Comparison of ENCODE assay signal across 8 cellular contexts in genomic region chr20:45892049-45892816, GRCh38. TPM values are rescaled to one million over a fixed set of nuclear protein-coding genes. Genes with fewer than 3 reads are reported as not detected.
DNase-seq lines count a peak whose midpoint lies in the region; ATAC-seq and TF ChIP-seq lines count a peak whose summit lies in the region.

No MANE protein-coding gene starts in this region.

- ATAC-seq in natural killer cell treated with Interleukin-12 subunit alpha and Interleukin-12 subunit beta and Interleukin-15 and Interleukin-18, amount 100 ng/mL, for 72 hours = no peak
- no peak for ATAC-seq in HG03565 (IDR thresholded peaks at IDR 0.05; ENCODE audit: unreplicated experiment)

- peaks cover 30% of the 10 kb centered on the region for H3K36me3 ChIP-seq in endodermal cell (ENCODE audit: control insufficient read depth, insufficient read depth, low read length)

- peaks cover 3% of the 10 kb centered on the region for H3K36me3 Mint-ChIP-seq in activated naive CD4-positive, alpha-beta T cell treated with anti-CD3 and anti-CD28 coated beads, Interleukin-2, amount 50 U/mL, for 24 hours
- peaks cover 26% of the 10 kb centered on the region for H3K36me3 Mint-ChIP-seq in endodermal cell (ENCODE audit: low read depth)
- H3K36me3 Mint-ChIP-seq in natural killer cell treated with Interleukin-12 subunit alpha and Interleukin-12 subunit beta and Interleukin-15 and Interleukin-18, amount 100 ng/mL, for 72 hours = no peaks in the 10 kb centered on the region

- no peak overlapping the region for H3K27ac ChIP-seq in endodermal cell (ENCODE audit: low read depth, low read length)

- H3K27me3 Mint-ChIP-seq in activated naive CD4-positive, alpha-beta T cell treated with anti-CD3 and anti-CD28 coated beads, Interleukin-2, amount 50 U/mL, for 24 hours = no peaks in the 10 kb centered on the region
- no peaks in the 10 kb centered on the region for H3K27me3 Mint-ChIP-seq in endodermal cell (ENCODE audit: insufficient read depth)
- H3K27me3 Mint-ChIP-seq in natural killer cell treated with Interleukin-12 subunit alpha and Interleukin-12 subunit beta and Interleukin-15 and Interleukin-18, amount 100 ng/mL, for 72 hours = no peaks in the 10 kb centered on the region

- H3K9me3 ChIP-seq in endodermal cell (ENCODE audit: control insufficient read depth, low read length) = no peaks in the 10 kb centered on the region

- H3K9me3 Mint-ChIP-seq in activated naive CD4-positive, alpha-beta T cell treated with anti-CD3 and anti-CD28 coated beads, Interleukin-2, amount 50 U/mL, for 24 hours = no peaks in the 10 kb centered on the region
- no peaks in the 10 kb centered on the region for H3K9me3 Mint-ChIP-seq in endodermal cell
- no peaks in the 10 kb centered on the region for H3K9me3 Mint-ChIP-seq in natural killer cell treated with Interleukin-12 subunit alpha and Interleukin-12 subunit beta and Interleukin-15 and Interleukin-18, amount 100 ng/mL, for 72 hours

- H3K4me1 ChIP-seq in endodermal cell (ENCODE audit: control insufficient read depth, insufficient read depth, low read length) = no peaks in the 10 kb centered on the region

- 84 to 86% methylated on average over 7 to 9 of the region's 9 CpGs for WGBS in endodermal cell (ENCODE audit: insufficient coverage in 1 of 2, insufficient read length in 1 of 2), 2 experiments

- TF ChIP-seq CTCF in endodermal cell (conservative IDR thresholded peaks at IDR 0.05) = peak; percentile 31

- peak overlapping the region; percentile 88 for H3K4me3 ChIP-seq in endodermal cell (ENCODE audit: low read length)

- H3K9ac ChIP-seq in endodermal cell (ENCODE audit: extremely low read depth, low read length, poor library complexity, severe bottlenecking) = peak overlapping the region; percentile 62

- peaks cover 40% of the 10 kb centered on the region for H3K4me1 Mint-ChIP-seq in activated naive CD4-positive, alpha-beta T cell treated with anti-CD3 and anti-CD28 coated beads, Interleukin-2, amount 50 U/mL, for 24 hours
- peaks cover 4% of the 10 kb centered on the region for H3K4me1 Mint-ChIP-seq in endodermal cell
- peaks cover 11% of the 10 kb centered on the region in 2 donors for H3K4me1 Mint-ChIP-seq in natural killer cell treated with Interleukin-12 subunit alpha and Interleukin-12 subunit beta and Interleukin-15 and Interleukin-18, amount 100 ng/mL, for 72 hours (ENCODE audit: low read depth in 2 of 2)

- H3K4me3 Mint-ChIP-seq in activated naive CD4-positive, alpha-beta T cell treated with anti-CD3 and anti-CD28 coated beads, Interleukin-2, amount 50 U/mL, for 24 hours = peak overlapping the region; percentile 93
- H3K4me3 Mint-ChIP-seq in endodermal cell = peak overlapping the region; percentile 77
- peak overlapping the region; percentile 89 for H3K4me3 Mint-ChIP-seq in natural killer cell treated with Interleukin-12 subunit alpha and Interleukin-12 subunit beta and Interleukin-15 and Interleukin-18, amount 100 ng/mL, for 72 hours

- H3K27me3 ChIP-seq in endodermal cell (ENCODE audit: control insufficient read depth, insufficient read depth, low read length, poor library complexity, severe bottlenecking) = no peaks in the 10 kb centered on the region

- peak overlapping the region; percentile 55 for H3K27ac Mint-ChIP-seq in activated naive CD4-positive, alpha-beta T cell treated with anti-CD3 and anti-CD28 coated beads, Interleukin-2, amount 50 U/mL, for 24 hours
- peak overlapping the region; percentile 58 for H3K27ac Mint-ChIP-seq in endodermal cell
- H3K27ac Mint-ChIP-seq in natural killer cell treated with Interleukin-12 subunit alpha and Interleukin-12 subunit beta and Interleukin-15 and Interleukin-18, amount 100 ng/mL, for 72 hours = peak overlapping the region; percentile 58 to 78

- no peak for DNase-seq in activated naive CD4-positive, alpha-beta T cell treated with anti-CD3 and anti-CD28 coated beads, Interleukin-2, amount 50 U/mL, for 16 hours
- DNase-seq in RPMI7951 (ENCODE audit: low read depth) = peak; percentile 49
- peak; percentile 63 for DNase-seq in endodermal cell
- DNase-seq in natural killer cell treated with Interleukin-12 subunit alpha and Interleukin-12 subunit beta and Interleukin-15 and Interleukin-18, amount 100 ng/mL, for 72 hours (ENCODE audit: low spot score) = no peak
- no peak for DNase-seq in NCI-H146 treated with DMSO at 0.1 percent for 48 hours (lab: John Stamatoyannopoulos, UW; ENCODE audit: unreplicated experiment)
- DNase-seq in GM19240 (ENCODE audit: insufficient read length, low spot score) = no peak

RNA-seq across cellular contexts. Expression of gene CTSA, which starts 1.1 kb away (rescaled TPM):
- 168 and 187 TPM in 2 replicates for total RNA-seq in RPMI7951 (2014; rRNA removed; shearing (Covaris generic))
- 10 to 100 TPM; 70.7 to 84.8 TPM for total RNA-seq in endodermal cell
- 38.6 TPM for polyA plus RNA-seq in endodermal cell (2013, experiment 1 of 2)
- polyA plus RNA-seq in endodermal cell (2013, experiment 2 of 2) = 34.6 TPM
- 10 to 100 TPM; 42.2 to 55.6 TPM for total RNA-seq in natural killer cell treated with Interleukin-12 subunit alpha and Interleukin-12 subunit beta and Interleukin-15 and Interleukin-18, amount 100 ng/mL, for 72 hours

RNA-seq across cellular contexts. Expression of gene NEURL2, which starts 1.2 kb away (rescaled TPM):
- total RNA-seq in RPMI7951 (2014; rRNA removed; shearing (Covaris generic)) = 3.0 and 5.5 TPM in 2 replicates
- 1 to 10 TPM; 4.4 to 6.4 TPM for total RNA-seq in endodermal cell
- 1.5 TPM for polyA plus RNA-seq in endodermal cell (2013, experiment 1 of 2)
- 1.9 TPM for polyA plus RNA-seq in endodermal cell (2013, experiment 2 of 2)
- total RNA-seq in natural killer cell treated with Interleukin-12 subunit alpha and Interleukin-12 subunit beta and Interleukin-15 and Interleukin-18, amount 100 ng/mL, for 72 hours = 1 to 10 TPM in 1 of 2 donors, under 1 TPM in 1; 0.29 to 1.9 TPM

RNA-seq across cellular contexts. Expression of gene SPATA25, which starts 4.8 kb away (rescaled TPM):
- total RNA-seq in RPMI7951 (2014; rRNA removed; shearing (Covaris generic)) = 0.98 TPM in 1 of 2 replicates, not detected in the other
- total RNA-seq in endodermal cell = 1 to 10 TPM; 2.2 to 2.6 TPM
- 0.89 TPM for polyA plus RNA-seq in endodermal cell (2013, experiment 1 of 2)
- polyA plus RNA-seq in endodermal cell (2013, experiment 2 of 2) = 0.54 TPM
- 1 to 10 TPM in 1 of 2 donors, not detected in 1; 1.0 TPM for total RNA-seq in natural killer cell treated with Interleukin-12 subunit alpha and Interleukin-12 subunit beta and Interleukin-15 and Interleukin-18, amount 100 ng/mL, for 72 hours

RNA-seq across cellular contexts. Expression of gene ZSWIM1, which starts 11.2 kb away (rescaled TPM):
- total RNA-seq in RPMI7951 (2014; rRNA removed; shearing (Covaris generic)) = 17.0 and 20.4 TPM in 2 replicates
- 10 to 100 TPM; 11.6 to 12.5 TPM for total RNA-seq in endodermal cell
- polyA plus RNA-seq in endodermal cell (2013, experiment 1 of 2) = 11.4 TPM
- polyA plus RNA-seq in endodermal cell (2013, experiment 2 of 2) = 10.8 TPM
- total RNA-seq in natural killer cell treated with Interleukin-12 subunit alpha and Interleukin-12 subunit beta and Interleukin-15 and Interleukin-18, amount 100 ng/mL, for 72 hours = 1 to 10 TPM; 2.7 to 3.2 TPM

RNA-seq across cellular contexts. Expression of gene PLTP, which starts 19.7 kb away (rescaled TPM):
- 36.8 and 47.1 TPM in 2 replicates for total RNA-seq in RPMI7951 (2014; rRNA removed; shearing (Covaris generic))
- total RNA-seq in endodermal cell = 100 to 1,000 TPM in 1 of 2 donors, 10 to 100 TPM in 1; 92.1 to 123 TPM
- polyA plus RNA-seq in endodermal cell (2013, experiment 1 of 2) = 92.8 TPM
- polyA plus RNA-seq in endodermal cell (2013, experiment 2 of 2) = 82.3 TPM
- 1 to 10 TPM; 3.0 to 8.8 TPM for total RNA-seq in natural killer cell treated with Interleukin-12 subunit alpha and Interleukin-12 subunit beta and Interleukin-15 and Interleukin-18, amount 100 ng/mL, for 72 hours

Comparison
In these comparisons a context has a peak if more than half of its experiments do, and no peak if none do; other contexts are left out.
1. DNase-seq: peak in RPMI7951 (single experiment) and endodermal cell (single experiment); none in activated naive CD4-positive, alpha-beta T cell treated with anti-CD3 and anti-CD28 coated beads, Interleukin-2, amount 50 U/mL, for 16 hours (single experiment), natural killer cell treated with Interleukin-12 subunit alpha and Interleukin-12 subunit beta and Interleukin-15 and Interleukin-18, amount 100 ng/mL, for 72 hours (single experiment), NCI-H146 treated with DMSO at 0.1 percent for 48 hours (single experiment) and GM19240 (single experiment).
2. Peak in every context shown above with its lines, with median percentiles within 50 percentile points of each other: H3K27ac Mint-ChIP-seq and H3K4me3 Mint-ChIP-seq.